Comparison of ENCODE assay signal across 18 cellular contexts in the genomic region with DNA sequence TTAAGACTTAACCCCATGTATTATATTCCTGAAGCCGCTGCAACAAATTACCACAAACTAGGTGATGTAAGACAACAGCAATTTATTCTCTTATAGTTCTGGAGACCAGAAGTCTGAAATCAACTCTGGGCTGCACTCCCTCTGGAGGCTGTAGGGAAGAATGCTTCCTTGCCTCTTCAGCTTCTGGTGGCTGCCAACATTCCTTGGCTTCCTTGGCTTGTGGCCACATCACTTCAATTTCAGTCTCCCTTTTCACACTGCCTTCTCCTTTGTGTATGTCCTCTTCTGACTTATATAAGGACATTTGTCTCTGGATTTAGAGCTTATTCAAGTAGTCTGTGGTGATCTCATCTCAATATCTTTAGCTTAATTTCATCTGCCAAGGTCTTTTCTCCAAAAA.
DNase-seq lines count a peak whose midpoint lies in the region; ATAC-seq and TF ChIP-seq lines count a peak whose summit lies in the region.
"Had no signal": no experiment of that assay in that cellular context is flagged by ENCODE, and none has a peak within 500 bp of the region (broad histone marks: within the 10 kb centered on the region; RNA-seq: fewer than 3 reads in every experiment).

No MANE protein-coding gene starts in this region.

- H3K27me3 ChIP-seq in psoas muscle (ENCODE audit: insufficient read depth in 3 of 3, low read length in 2 of 3) = peaks cover 0 to 8% (median 4%) of the 10 kb centered on the region in 3 donors
- H3K27me3 ChIP-seq: upper lobe of left lung had no signal

- H3K4me1 ChIP-seq in psoas muscle = no peaks in the 10 kb centered on the region
- H3K4me1 ChIP-seq: gastrocnemius medialis, upper lobe of left lung had no signal

- intact Hi-C loops in psoas muscle (cut with DNase I) = no loop called here

- no peaks in the 10 kb centered on the region for H3K36me3 ChIP-seq in psoas muscle (ENCODE audit: insufficient read depth in 1 of 2, low read depth in 1 of 2)
- H3K36me3 ChIP-seq: gastrocnemius medialis, upper lobe of left lung had no signal

- no peak overlapping the region for H3K4me3 ChIP-seq in NB4 (ENCODE audit: low read depth, low read length)
- H3K4me3 ChIP-seq in cardiac fibroblast (replicated peaks in 1 of 2; ENCODE audit: low read depth in 2 of 2, low read length in 2 of 2) = no peak overlapping the region
- no peak overlapping the region for H3K4me3 ChIP-seq in psoas muscle
- H3K4me3 ChIP-seq: gastrocnemius medialis, lung, upper lobe of left lung had no signal

- no peaks in the 10 kb centered on the region for H3K9me3 ChIP-seq in psoas muscle
- H3K9me3 ChIP-seq: gastrocnemius medialis, upper lobe of left lung had no signal

- no peak for ATAC-seq in psoas muscle

- TF ChIP-seq CTCF in NB4 (IDR thresholded peaks at IDR 0.05; ENCODE audit: low read depth, low read length) (peak; percentile 32), cardiac fibroblast (IDR thresholded peaks at IDR 0.05; ENCODE audit: low read depth, low read length) (peak; percentile 18), GM13976 (IDR thresholded peaks at IDR 0.05; ENCODE audit: borderline replicate concordance, control extremely low read depth, extremely low read depth, insufficient read depth, missing control alignments) (no peak), psoas muscle (IDR thresholded peaks at IDR 0.05) (no peak)

- in situ Hi-C loops in GM13976 (cut with MboI; ENCODE audit: low sequenced_read_pairs, unreplicated experiment) = no loop called here

- DNase-seq in NCI-H2196 (lab: John Stamatoyannopoulos, UW; ENCODE audit: unreplicated experiment) = peak; percentile 13
- no peak for DNase-seq in NCI-H2196 treated with DMSO at 0.1 percent for 48 hours (lab: John Stamatoyannopoulos, UW; ENCODE audit: unreplicated experiment)
- DNase-seq in NB4 (ENCODE audit: low read depth) = no peak
- DNase-seq in cardiac fibroblast (ENCODE audit: low read depth in 2 of 2) = peak; percentile 14 to 24
- peak; percentile 27 for DNase-seq in iris pigment epithelial cell (ENCODE audit: low read depth)
- DNase-seq in GM13976 (ENCODE audit: low spot score) = no peak
- DNase-seq in psoas muscle = no peak
- DNase-seq in DMS79 treated with DMSO at 0.1 percent for 48 hours (lab: John Stamatoyannopoulos, UW) = no peak
- DNase-seq: activated B cell treated with CpG ODN at 0.5 μM for 24 hours; activated CD4-positive, alpha-beta T cell treated with anti-CD3 and anti-CD28 coated beads, Interleukin-2, amount 50 U/mL, for 48 hours; activated effector memory CD4-positive, alpha-beta T cell treated with Interleukin-2 at 50 U/mL for 16 hours; Caco-2; gastrocnemius medialis; NCI-H187; NCI-H345; NK-92 treated with Interleukin-12 subunit alpha and Interleukin-12 subunit beta, amount 100 ng/mL, for 24 hours; upper lobe of left lung had no signal

- 86 to 94% (median 87%) methylated on average over 1 of the region's 1 CpG for WGBS in psoas muscle, 3 donors

- no peak for TF ChIP-seq POLR2A in NB4 (IDR thresholded peaks at IDR 0.05; ENCODE audit: extremely low read depth, insufficient read length)

- no peak overlapping the region for H3K27ac ChIP-seq in psoas muscle
- H3K27ac ChIP-seq: gastrocnemius medialis, upper lobe of left lung had no signal

Comparison
In these comparisons a context has a peak if more than half of its experiments do, and no peak if none do; other contexts are left out.
1. DNase-seq: peak in NCI-H2196 (single experiment), cardiac fibroblast (2 of 2) and iris pigment epithelial cell (single experiment); none in NCI-H2196 treated with DMSO at 0.1 percent for 48 hours (single experiment), NB4 (single experiment), GM13976 (single experiment), psoas muscle (0 of 2) and DMS79 treated with DMSO at 0.1 percent for 48 hours (single experiment).
2. CTCF ChIP-seq: peak in NB4 (single experiment) and cardiac fibroblast (single experiment); none in GM13976 (single experiment) and psoas muscle (single experiment).